1 cellular context compared by ENCODE assay signal in the genomic region with DNA sequence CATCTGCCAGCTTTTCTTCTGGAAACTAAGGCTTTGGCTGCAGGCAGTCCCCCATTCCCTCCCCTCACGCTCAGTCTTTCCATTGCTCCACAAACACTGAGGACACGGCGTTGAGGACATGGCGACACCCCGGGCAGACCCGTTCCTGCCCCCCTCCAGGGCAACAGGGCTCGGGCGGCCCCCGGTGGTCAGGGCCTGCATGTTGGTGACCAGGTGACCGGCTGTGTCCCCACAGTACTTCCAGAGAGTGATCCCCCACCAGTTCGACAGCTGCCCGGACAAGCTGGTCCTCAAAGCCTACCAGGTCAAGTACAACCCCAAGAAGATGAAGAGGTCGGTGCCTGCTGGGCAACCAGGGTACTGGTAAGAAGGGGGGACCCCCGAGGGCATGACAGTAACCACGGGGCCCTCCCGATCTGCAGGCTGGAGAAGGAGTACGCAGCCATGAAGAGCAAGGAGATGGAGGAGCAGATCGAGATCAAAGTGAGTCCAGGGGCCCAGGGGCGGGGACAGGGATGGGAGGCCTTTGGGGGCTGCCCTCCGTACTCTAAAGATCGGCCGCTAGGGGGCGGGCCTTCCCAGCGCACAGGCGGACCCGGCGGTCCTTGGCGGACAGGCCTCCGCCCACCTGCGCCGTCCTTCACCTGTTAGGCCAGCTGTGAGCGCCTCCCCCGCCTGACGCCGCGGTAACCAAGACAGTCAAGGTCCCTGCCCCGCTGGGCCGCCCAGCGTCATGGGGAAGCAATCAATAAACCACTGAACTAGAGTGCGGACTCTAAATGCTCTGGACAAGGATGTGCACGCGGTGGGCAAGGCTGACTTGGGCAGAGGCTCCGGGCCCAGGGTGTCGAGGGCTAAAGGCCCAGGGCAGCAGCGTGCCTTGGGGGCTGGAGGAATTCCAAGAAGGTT.
A peak's percentile ranks its signal among the peaks of the same experiment; 100 is the strongest.
TF ChIP-seq lines count a peak whose summit lies in the region.

No MANE protein-coding gene starts in this region.

TF ChIP-seq in HepG2, 621 proteins besides CTCF, POLR2A, EP300 and RAD21 (continues in another document):
- TF ChIP-seq TBX3 (IDR thresholded peaks at IDR 0.05; ENCODE audit: borderline replicate concordance) (no peak), ZNF264 (CRISPR knock-in tag; IDR thresholded peaks at IDR 0.05) (peak; percentile 69), MAZ (IDR thresholded peaks at IDR 0.05; ENCODE audit: borderline replicate concordance, low read depth, low read length) (peak; percentile 92), MAZ (CRISPR knock-in tag; IDR thresholded peaks at IDR 0.05; ENCODE audit: low read depth) (peak; percentile 97), ZNF549 (CRISPR knock-in tag; IDR thresholded peaks at IDR 0.05) (no peak), MXD4 (CRISPR knock-in tag; IDR thresholded peaks at IDR 0.05) (peak; percentile 89), ESRRA (CRISPR knock-in tag; IDR thresholded peaks at IDR 0.05; ENCODE audit: low read depth) (peak; percentile 71; the same call in 1 of the 2 replicates), ZNF557 (CRISPR knock-in tag; IDR thresholded peaks at IDR 0.05) (peak; percentile 81), POLR2AphosphoS5 (IDR thresholded peaks at IDR 0.05; ENCODE audit: low read depth, low read length) (no peak), BCL6 (CRISPR knock-in tag; IDR thresholded peaks at IDR 0.05) (peak; percentile 81), GTF3A (CRISPR knock-in tag; conservative IDR thresholded peaks at IDR 0.05) (0 out of 2 replicates have a peak, but pooled peaks have one; percentile 55), RBAK (CRISPR knock-in tag; IDR thresholded peaks at IDR 0.05) (peak; percentile 63; the same call in 1 of the 2 replicates), ZNF20 (CRISPR knock-in tag; IDR thresholded peaks at IDR 0.05) (no peak), ZNF24 (IDR thresholded peaks at IDR 0.05) (no peak), SMARCE1 (IDR thresholded peaks at IDR 0.05; ENCODE audit: borderline replicate concordance) (no peak), ZNF556 (CRISPR knock-in tag; IDR thresholded peaks at IDR 0.05; ENCODE audit: borderline replicate concordance) (peak; percentile 95), EZH2 (conservative IDR thresholded peaks at IDR 0.05; ENCODE audit: low read depth, low read length) (no peak), MTF2 (CRISPR knock-in tag; IDR thresholded peaks at IDR 0.05; ENCODE audit: borderline replicate concordance) (no peak; the same call in 1 of the 2 replicates), ZNF451 (CRISPR knock-in tag; IDR thresholded peaks at IDR 0.05) (peak; percentile 94; the same call in 1 of the 2 replicates), BHLHE40 (IDR thresholded peaks at IDR 0.05; ENCODE audit: low read length) (0 out of 2 replicates have a peak, but pooled peaks have one; percentile 23), TERF1 (CRISPR knock-in tag; IDR thresholded peaks at IDR 0.05) (no peak), TAF15 (IDR thresholded peaks at IDR 0.05; ENCODE audit: low read depth, low read length, poor library complexity, severe bottlenecking) (no peak), SRSF9 (IDR thresholded peaks at IDR 0.05; ENCODE audit: borderline replicate concordance, insufficient read depth, low read depth, low read length, poor library complexity, severe bottlenecking) (no peak), ZNF770 (CRISPR knock-in tag; IDR thresholded peaks at IDR 0.05) (peak; percentile 82), ZNF441 (CRISPR knock-in tag; IDR thresholded peaks at IDR 0.05; ENCODE audit: borderline replicate concordance) (peak; percentile 86; the same call in 1 of the 2 replicates), ZNF776 (CRISPR knock-in tag; IDR thresholded peaks at IDR 0.05) (peak; percentile 78; the same call in 1 of the 2 replicates), ARHGAP35 (CRISPR knock-in tag; IDR thresholded peaks at IDR 0.05; ENCODE audit: borderline replicate concordance) (peak; percentile 90), ZFP82 (CRISPR knock-in tag; IDR thresholded peaks at IDR 0.05; ENCODE audit: borderline replicate concordance) (no peak), ZNF792 (CRISPR knock-in tag; IDR thresholded peaks at IDR 0.05) (peak; percentile 86), STAG1 (CRISPR knock-in tag; IDR thresholded peaks at IDR 0.05) (peak; percentile 93), KLF16 (CRISPR knock-in tag; IDR thresholded peaks at IDR 0.05) (peak in 1 of 2 experiments; percentile 95; a peak in 2 of 4 replicates), THYN1 (CRISPR knock-in tag; IDR thresholded peaks at IDR 0.05; ENCODE audit: borderline replicate concordance, low read depth) (no peak), PRMT3 (CRISPR knock-in tag; IDR thresholded peaks at IDR 0.05; ENCODE audit: borderline replicate concordance, low read depth) (peak; percentile 81; the same call in 1 of the 2 replicates), BORCS8-MEF2B (CRISPR knock-in tag; IDR thresholded peaks at IDR 0.05) (peak; percentile 91; the same call in 1 of the 2 replicates), ZNF136 (CRISPR knock-in tag; IDR thresholded peaks at IDR 0.05; ENCODE audit: low read depth) (no peak), ZNF674 (CRISPR knock-in tag; IDR thresholded peaks at IDR 0.05; ENCODE audit: low read depth) (no peak), MXD1 (CRISPR knock-in tag; IDR thresholded peaks at IDR 0.05) (peak; percentile 89), ZC3H4 (CRISPR knock-in tag; IDR thresholded peaks at IDR 0.05; ENCODE audit: borderline replicate concordance) (no peak; the same call in 1 of the 2 replicates), MLLT10 (CRISPR knock-in tag; IDR thresholded peaks at IDR 0.05) (no peak), HOXA5 (CRISPR knock-in tag; IDR thresholded peaks at IDR 0.05) (peak; percentile 89), ZNF883 (CRISPR knock-in tag; IDR thresholded peaks at IDR 0.05; ENCODE audit: not compliant biosample characterization) (peak; percentile 93), SOX6 (IDR thresholded peaks at IDR 0.05) (no peak), SOX6 (CRISPR knock-in tag; IDR thresholded peaks at IDR 0.05) (peak; percentile 83), ZNF572 (CRISPR knock-in tag; IDR thresholded peaks at IDR 0.05) (peak; percentile 52; the same call in 1 of the 2 replicates), GFI1 (CRISPR knock-in tag; IDR thresholded peaks at IDR 0.05; ENCODE audit: borderline replicate concordance) (peak; percentile 79; the same call in 1 of the 2 replicates), SMAD3 (CRISPR knock-in tag; IDR thresholded peaks at IDR 0.05) (peak; percentile 95), ZNF354B (CRISPR knock-in tag; IDR thresholded peaks at IDR 0.05) (0 out of 2 replicates have a peak, but pooled peaks have one; percentile 59), MZF1 (CRISPR knock-in tag; IDR thresholded peaks at IDR 0.05; ENCODE audit: borderline replicate concordance) (0 out of 2 replicates have a peak, but pooled peaks have one; percentile 17), ONECUT2 (CRISPR knock-in tag; IDR thresholded peaks at IDR 0.05) (peak; percentile 98), RARA (CRISPR knock-in tag; IDR thresholded peaks at IDR 0.05) (peak; percentile 92), ZNF543 (CRISPR knock-in tag; IDR thresholded peaks at IDR 0.05) (peak; percentile 89), JARID2 (CRISPR knock-in tag; IDR thresholded peaks at IDR 0.05; ENCODE audit: insufficient replicate concordance) (peak; percentile 93), SRSF4 (IDR thresholded peaks at IDR 0.05; ENCODE audit: low read depth, low read length, poor library complexity, severe bottlenecking) (no peak), ZNF501 (CRISPR knock-in tag; IDR thresholded peaks at IDR 0.05) (peak; percentile 95)
- TF ChIP-seq, protein P1, sequence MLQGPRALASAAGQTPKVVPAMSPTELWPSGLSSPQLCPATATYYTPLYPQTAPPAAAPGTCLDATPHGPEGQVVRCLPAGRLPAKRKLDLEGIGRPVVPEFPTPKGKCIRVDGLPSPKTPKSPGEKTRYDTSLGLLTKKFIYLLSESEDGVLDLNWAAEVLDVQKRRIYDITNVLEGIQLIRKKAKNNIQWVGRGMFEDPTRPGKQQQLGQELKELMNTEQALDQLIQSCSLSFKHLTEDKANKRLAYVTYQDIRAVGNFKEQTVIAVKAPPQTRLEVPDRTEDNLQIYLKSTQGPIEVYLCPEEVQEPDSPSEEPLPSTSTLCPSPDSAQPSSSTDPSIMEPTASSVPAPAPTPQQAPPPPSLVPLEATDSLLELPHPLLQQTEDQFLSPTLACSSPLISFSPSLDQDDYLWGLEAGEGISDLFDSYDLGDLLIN (CRISPR knock-in tag; IDR thresholded peaks at IDR 0.05; ENCODE audit: borderline replicate concordance) = no peak
- TF ChIP-seq, protein P2, sequence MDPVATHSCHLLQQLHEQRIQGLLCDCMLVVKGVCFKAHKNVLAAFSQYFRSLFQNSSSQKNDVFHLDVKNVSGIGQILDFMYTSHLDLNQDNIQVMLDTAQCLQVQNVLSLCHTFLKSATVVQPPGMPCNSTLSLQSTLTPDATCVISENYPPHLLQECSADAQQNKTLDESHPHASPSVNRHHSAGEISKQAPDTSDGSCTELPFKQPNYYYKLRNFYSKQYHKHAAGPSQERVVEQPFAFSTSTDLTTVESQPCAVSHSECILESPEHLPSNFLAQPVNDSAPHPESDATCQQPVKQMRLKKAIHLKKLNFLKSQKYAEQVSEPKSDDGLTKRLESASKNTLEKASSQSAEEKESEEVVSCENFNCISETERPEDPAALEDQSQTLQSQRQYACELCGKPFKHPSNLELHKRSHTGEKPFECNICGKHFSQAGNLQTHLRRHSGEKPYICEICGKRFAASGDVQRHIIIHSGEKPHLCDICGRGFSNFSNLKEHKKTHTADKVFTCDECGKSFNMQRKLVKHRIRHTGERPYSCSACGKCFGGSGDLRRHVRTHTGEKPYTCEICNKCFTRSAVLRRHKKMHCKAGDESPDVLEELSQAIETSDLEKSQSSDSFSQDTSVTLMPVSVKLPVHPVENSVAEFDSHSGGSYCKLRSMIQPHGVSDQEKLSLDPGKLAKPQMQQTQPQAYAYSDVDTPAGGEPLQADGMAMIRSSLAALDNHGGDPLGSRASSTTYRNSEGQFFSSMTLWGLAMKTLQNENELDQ (CRISPR knock-in tag; IDR thresholded peaks at IDR 0.05; ENCODE audit: borderline replicate concordance) = no peak
- TF ChIP-seq, protein P3, sequence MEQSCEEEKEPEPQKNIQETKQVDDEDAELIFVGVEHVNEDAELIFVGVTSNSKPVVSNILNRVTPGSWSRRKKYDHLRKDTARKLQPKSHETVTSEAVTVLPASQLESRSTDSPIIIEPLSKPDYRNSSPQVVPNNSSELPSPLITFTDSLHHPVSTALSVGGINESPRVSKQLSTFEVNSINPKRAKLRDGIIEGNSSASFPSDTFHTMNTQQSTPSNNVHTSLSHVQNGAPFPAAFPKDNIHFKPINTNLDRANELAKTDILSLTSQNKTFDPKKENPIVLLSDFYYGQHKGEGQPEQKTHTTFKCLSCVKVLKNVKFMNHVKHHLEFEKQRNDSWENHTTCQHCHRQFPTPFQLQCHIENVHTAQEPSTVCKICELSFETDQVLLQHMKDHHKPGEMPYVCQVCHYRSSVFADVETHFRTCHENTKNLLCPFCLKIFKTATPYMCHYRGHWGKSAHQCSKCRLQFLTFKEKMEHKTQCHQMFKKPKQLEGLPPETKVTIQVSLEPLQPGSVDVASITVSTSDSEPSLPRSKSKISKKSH (CRISPR knock-in tag; IDR thresholded peaks at IDR 0.05; ENCODE audit: borderline replicate concordance) = peak; percentile 51; the same call in 1 of the 2 replicates
- TF ChIP-seq, protein P4, sequence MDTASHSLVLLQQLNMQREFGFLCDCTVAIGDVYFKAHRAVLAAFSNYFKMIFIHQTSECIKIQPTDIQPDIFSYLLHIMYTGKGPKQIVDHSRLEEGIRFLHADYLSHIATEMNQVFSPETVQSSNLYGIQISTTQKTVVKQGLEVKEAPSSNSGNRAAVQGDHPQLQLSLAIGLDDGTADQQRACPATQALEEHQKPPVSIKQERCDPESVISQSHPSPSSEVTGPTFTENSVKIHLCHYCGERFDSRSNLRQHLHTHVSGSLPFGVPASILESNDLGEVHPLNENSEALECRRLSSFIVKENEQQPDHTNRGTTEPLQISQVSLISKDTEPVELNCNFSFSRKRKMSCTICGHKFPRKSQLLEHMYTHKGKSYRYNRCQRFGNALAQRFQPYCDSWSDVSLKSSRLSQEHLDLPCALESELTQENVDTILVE (CRISPR knock-in tag; IDR thresholded peaks at IDR 0.05) = peak; percentile 84
- TF ChIP-seq, protein P5, sequence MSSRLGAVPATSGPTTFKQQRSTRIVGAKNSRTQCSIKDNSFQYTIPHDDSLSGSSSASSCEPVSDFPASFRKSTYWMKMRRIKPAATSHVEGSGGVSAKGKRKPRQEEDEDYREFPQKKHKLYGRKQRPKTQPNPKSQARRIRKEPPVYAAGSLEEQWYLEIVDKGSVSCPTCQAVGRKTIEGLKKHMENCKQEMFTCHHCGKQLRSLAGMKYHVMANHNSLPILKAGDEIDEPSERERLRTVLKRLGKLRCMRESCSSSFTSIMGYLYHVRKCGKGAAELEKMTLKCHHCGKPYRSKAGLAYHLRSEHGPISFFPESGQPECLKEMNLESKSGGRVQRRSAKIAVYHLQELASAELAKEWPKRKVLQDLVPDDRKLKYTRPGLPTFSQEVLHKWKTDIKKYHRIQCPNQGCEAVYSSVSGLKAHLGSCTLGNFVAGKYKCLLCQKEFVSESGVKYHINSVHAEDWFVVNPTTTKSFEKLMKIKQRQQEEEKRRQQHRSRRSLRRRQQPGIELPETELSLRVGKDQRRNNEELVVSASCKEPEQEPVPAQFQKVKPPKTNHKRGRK (CRISPR knock-in tag; IDR thresholded peaks at IDR 0.05) = no peak
